17 cellular contexts compared by ENCODE assay signal in genomic region chr21:34374462-34374861, GRCh38. TPM values are rescaled to one million over a fixed set of nuclear protein-coding genes. Genes with fewer than 3 reads are reported as not detected.
"Had no signal": no experiment of that assay in that cellular context is flagged by ENCODE, and none has a peak within 500 bp of the region (broad histone marks: within the 10 kb centered on the region; RNA-seq: fewer than 3 reads in every experiment).

No MANE protein-coding gene starts in this region.

RNA-seq across cellular contexts. Expression of gene KCNE2, which starts 10.7 kb away (rescaled TPM):
- total RNA-seq: activated B cell treated with CpG ODN at 0.5 μM for 24 hours; activated CD4-positive, alpha-beta memory T cell treated with anti-CD3 and anti-CD28 coated beads for 36 hours; activated CD4-positive, alpha-beta T cell treated with anti-CD3 and anti-CD28 coated beads, Interleukin-2, amount 10 ng/mL, durations not matched to agents 24 days and 14 days; activated CD8-positive, alpha-beta memory T cell treated with anti-CD3 and anti-CD28 coated beads for 36 hours; activated CD8-positive, alpha-beta T cell treated with anti-CD3 and anti-CD28 coated beads for 36 hours; activated naive CD4-positive, alpha-beta T cell treated with anti-CD3 and anti-CD28 coated beads for 36 hours; activated naive CD8-positive, alpha-beta T cell treated with anti-CD3 and anti-CD28 coated beads for 36 hours; activated T-cell treated with anti-CD3 and anti-CD28 coated beads, Interleukin-2, amount 50 U/mL, for 4 hours; activated T-helper 1 cell treated with anti-CD3 and anti-CD28 coated beads, Interleukin-12 subunit alpha, Interleukin-12 subunit beta, Interleukin-2, Interleukin-4 antibody, amounts not matched to agents 30 ng/mL and 10 ng/mL and 1 ng/mL, durations not matched to agents 14 hours and 24 hours and 36 hours; activated T-helper 17 cell treated with anti-CD3 and anti-CD28 coated beads, Interleukin-2, amount 50 U/mL, for 72 hours; body of pancreas had no signal

RNA-seq across cellular contexts. Expression of gene SMIM34, which starts 49.3 kb away (rescaled TPM):
- total RNA-seq: activated B cell treated with CpG ODN at 0.5 μM for 24 hours; activated CD4-positive, alpha-beta memory T cell treated with anti-CD3 and anti-CD28 coated beads for 36 hours; activated CD4-positive, alpha-beta T cell treated with anti-CD3 and anti-CD28 coated beads, Interleukin-2, amount 10 ng/mL, durations not matched to agents 24 days and 14 days; activated CD8-positive, alpha-beta memory T cell treated with anti-CD3 and anti-CD28 coated beads for 36 hours; activated CD8-positive, alpha-beta T cell treated with anti-CD3 and anti-CD28 coated beads for 36 hours; activated naive CD4-positive, alpha-beta T cell treated with anti-CD3 and anti-CD28 coated beads for 36 hours; activated naive CD4-positive, alpha-beta T cell treated with anti-CD3 and anti-CD28 coated beads, Interleukin-2, amount 50 U/mL, for 72 hours; activated naive CD8-positive, alpha-beta T cell treated with anti-CD3 and anti-CD28 coated beads for 36 hours; activated T-cell treated with anti-CD3 and anti-CD28 coated beads, Interleukin-2, amount 50 U/mL, for 4 hours; activated T-cell treated with anti-CD3 and anti-CD28 coated beads, Interleukin-2, amount 50 U/mL, for 72 hours; activated T-helper 1 cell treated with anti-CD3 and anti-CD28 coated beads, Interleukin-12 subunit alpha, Interleukin-12 subunit beta, Interleukin-2, Interleukin-4 antibody, amounts not matched to agents 30 ng/mL and 10 ng/mL and 1 ng/mL, durations not matched to agents 14 hours and 24 hours and 36 hours; activated T-helper 17 cell treated with anti-CD3 and anti-CD28 coated beads, Interleukin-2, amount 50 U/mL, for 72 hours; aorta; astrocyte; body of pancreas; breast epithelium had no signal
- polyA plus RNA-seq: adrenal gland, aorta had no signal
